ENCODE assay signal across 1 cellular context in the genomic region with DNA sequence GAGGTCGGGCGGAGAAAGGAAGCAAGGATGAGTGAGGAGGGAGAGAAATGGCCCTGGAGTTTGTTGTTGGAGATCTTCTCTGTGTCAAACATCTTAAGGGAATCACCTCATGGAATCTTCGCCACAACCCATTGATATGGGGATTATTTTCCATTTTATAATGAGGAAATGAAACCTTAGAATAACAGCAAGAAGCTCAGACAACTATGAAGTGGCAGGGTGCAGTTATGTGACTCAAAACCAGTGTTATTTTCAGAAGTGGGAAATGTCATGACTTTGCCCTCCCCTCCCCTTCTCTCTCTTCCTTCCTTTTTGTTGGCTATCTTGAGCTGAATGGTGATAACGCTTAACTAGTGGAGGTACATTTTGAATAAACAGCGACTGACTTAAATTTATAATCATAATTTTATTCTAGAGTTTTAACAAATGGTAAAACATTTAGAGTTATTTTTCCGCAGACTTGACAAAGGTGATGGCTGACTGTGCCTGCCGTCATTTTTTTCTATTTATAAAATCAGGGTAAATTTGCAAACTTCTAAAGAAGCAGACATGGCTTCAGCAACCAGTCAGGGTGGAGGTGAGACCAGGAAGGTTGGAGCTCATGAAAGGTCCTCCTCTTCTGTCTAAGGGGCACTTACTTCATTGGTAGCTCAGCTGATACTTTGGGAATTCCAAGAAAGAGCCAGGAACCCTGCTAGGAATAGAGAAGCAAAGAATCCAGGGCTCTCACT.
TF ChIP-seq lines count a peak whose summit lies in the region.

No MANE protein-coding gene starts in this region.

TF ChIP-seq in GM12878, 131 proteins besides CTCF, POLR2A, EP300 and RAD21 (continued from another document and continues in another):
- TF ChIP-seq, protein P1, sequence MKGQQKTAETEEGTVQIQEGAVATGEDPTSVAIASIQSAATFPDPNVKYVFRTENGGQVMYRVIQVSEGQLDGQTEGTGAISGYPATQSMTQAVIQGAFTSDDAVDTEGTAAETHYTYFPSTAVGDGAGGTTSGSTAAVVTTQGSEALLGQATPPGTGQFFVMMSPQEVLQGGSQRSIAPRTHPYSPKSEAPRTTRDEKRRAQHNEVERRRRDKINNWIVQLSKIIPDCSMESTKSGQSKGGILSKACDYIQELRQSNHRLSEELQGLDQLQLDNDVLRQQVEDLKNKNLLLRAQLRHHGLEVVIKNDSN (IDR thresholded peaks at IDR 0.05; ENCODE audit: borderline replicate concordance, extremely low read length, insufficient read depth, low read depth, low read length), result no peak
- no peak for TF ChIP-seq NR2C1 (IDR thresholded peaks at IDR 0.05)
- TF ChIP-seq, protein P2, sequence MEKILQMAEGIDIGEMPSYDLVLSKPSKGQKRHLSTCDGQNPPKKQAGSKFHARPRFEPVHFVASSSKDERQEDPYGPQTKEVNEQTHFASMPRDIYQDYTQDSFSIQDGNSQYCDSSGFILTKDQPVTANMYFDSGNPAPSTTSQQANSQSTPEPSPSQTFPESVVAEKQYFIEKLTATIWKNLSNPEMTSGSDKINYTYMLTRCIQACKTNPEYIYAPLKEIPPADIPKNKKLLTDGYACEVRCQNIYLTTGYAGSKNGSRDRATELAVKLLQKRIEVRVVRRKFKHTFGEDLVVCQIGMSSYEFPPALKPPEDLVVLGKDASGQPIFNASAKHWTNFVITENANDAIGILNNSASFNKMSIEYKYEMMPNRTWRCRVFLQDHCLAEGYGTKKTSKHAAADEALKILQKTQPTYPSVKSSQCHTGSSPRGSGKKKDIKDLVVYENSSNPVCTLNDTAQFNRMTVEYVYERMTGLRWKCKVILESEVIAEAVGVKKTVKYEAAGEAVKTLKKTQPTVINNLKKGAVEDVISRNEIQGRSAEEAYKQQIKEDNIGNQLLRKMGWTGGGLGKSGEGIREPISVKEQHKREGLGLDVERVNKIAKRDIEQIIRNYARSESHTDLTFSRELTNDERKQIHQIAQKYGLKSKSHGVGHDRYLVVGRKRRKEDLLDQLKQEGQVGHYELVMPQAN (conservative IDR thresholded peaks at IDR 0.05), result no peak
- TF ChIP-seq, protein P3, sequence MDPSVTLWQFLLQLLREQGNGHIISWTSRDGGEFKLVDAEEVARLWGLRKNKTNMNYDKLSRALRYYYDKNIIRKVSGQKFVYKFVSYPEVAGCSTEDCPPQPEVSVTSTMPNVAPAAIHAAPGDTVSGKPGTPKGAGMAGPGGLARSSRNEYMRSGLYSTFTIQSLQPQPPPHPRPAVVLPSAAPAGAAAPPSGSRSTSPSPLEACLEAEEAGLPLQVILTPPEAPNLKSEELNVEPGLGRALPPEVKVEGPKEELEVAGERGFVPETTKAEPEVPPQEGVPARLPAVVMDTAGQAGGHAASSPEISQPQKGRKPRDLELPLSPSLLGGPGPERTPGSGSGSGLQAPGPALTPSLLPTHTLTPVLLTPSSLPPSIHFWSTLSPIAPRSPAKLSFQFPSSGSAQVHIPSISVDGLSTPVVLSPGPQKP (IDR thresholded peaks at IDR 0.05; ENCODE audit: low read depth, low read length), result no peak
- TF ChIP-seq NRF1 (conservative IDR thresholded peaks at IDR 0.05; ENCODE audit: low read depth, low read length), result no peak
- TF ChIP-seq KLF5 (IDR thresholded peaks at IDR 0.05; ENCODE audit: partially characterized antibody), result no peak
- no peak for TF ChIP-seq EZH2 (IDR thresholded peaks at IDR 0.05; ENCODE audit: borderline replicate concordance, control insufficient read depth, low read depth, low read length)
- TF ChIP-seq LARP7 (IDR thresholded peaks at IDR 0.05), result no peak; the same call in 1 of the 2 replicates
- TF ChIP-seq ZNF217 (IDR thresholded peaks at IDR 0.05), result peak; percentile 86
- TF ChIP-seq SREBF2 (IDR thresholded peaks at IDR 0.05; ENCODE audit: low read length), result no peak
- no peak for TF ChIP-seq SIX5 (IDR thresholded peaks at IDR 0.05; ENCODE audit: low read depth, low read length, severe bottlenecking)
- no peak for TF ChIP-seq SIN3A (IDR thresholded peaks at IDR 0.05; ENCODE audit: low read depth, low read length)
- TF ChIP-seq, protein P4, sequence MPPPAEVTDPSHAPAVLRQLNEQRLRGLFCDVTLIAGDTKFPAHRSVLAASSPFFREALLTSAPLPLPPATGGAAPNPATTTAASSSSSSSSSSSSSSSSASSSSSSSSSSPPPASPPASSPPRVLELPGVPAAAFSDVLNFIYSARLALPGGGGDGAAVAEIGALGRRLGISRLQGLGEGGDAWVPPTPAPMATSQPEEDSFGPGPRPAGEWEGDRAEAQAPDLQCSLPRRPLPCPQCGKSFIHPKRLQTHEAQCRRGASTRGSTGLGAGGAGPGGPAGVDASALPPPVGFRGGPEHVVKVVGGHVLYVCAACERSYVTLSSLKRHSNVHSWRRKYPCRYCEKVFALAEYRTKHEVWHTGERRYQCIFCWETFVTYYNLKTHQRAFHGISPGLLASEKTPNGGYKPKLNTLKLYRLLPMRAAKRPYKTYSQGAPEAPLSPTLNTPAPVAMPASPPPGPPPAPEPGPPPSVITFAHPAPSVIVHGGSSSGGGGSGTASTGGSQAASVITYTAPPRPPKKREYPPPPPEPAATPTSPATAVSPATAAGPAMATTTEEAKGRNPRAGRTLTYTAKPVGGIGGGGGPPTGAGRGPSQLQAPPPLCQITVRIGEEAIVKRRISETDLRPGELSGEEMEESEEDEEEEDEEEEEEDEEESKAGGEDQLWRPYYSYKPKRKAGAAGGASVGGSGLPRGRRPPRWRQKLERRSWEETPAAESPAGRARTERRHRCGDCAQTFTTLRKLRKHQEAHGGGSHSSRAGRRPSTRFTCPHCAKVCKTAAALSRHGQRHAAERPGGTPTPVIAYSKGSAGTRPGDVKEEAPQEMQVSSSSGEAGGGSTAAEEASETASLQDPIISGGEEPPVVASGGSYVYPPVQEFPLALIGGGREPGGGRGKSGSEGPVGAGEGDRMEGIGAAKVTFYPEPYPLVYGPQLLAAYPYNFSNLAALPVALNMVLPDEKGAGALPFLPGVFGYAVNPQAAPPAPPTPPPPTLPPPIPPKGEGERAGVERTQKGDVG (CRISPR knock-in tag; IDR thresholded peaks at IDR 0.05), result no peak
- TF ChIP-seq, protein P5, sequence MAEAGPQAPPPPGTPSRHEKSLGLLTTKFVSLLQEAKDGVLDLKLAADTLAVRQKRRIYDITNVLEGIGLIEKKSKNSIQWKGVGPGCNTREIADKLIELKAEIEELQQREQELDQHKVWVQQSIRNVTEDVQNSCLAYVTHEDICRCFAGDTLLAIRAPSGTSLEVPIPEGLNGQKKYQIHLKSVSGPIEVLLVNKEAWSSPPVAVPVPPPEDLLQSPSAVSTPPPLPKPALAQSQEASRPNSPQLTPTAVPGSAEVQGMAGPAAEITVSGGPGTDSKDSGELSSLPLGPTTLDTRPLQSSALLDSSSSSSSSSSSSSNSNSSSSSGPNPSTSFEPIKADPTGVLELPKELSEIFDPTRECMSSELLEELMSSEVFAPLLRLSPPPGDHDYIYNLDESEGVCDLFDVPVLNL (IDR thresholded peaks at IDR 0.05; ENCODE audit: low read depth, low read length), result no peak
- peak; percentile 79 for TF ChIP-seq RUNX3 (IDR thresholded peaks at IDR 0.05; ENCODE audit: low read length)
- TF ChIP-seq FOS (IDR thresholded peaks at IDR 0.05; ENCODE audit: borderline replicate concordance, extremely low read depth, insufficient read length), result no peak
- peak; percentile 71; the same call in 1 of the 2 replicates for TF ChIP-seq FOXM1 (IDR thresholded peaks at IDR 0.05; ENCODE audit: low read depth, low read length)
- TF ChIP-seq, protein P6, sequence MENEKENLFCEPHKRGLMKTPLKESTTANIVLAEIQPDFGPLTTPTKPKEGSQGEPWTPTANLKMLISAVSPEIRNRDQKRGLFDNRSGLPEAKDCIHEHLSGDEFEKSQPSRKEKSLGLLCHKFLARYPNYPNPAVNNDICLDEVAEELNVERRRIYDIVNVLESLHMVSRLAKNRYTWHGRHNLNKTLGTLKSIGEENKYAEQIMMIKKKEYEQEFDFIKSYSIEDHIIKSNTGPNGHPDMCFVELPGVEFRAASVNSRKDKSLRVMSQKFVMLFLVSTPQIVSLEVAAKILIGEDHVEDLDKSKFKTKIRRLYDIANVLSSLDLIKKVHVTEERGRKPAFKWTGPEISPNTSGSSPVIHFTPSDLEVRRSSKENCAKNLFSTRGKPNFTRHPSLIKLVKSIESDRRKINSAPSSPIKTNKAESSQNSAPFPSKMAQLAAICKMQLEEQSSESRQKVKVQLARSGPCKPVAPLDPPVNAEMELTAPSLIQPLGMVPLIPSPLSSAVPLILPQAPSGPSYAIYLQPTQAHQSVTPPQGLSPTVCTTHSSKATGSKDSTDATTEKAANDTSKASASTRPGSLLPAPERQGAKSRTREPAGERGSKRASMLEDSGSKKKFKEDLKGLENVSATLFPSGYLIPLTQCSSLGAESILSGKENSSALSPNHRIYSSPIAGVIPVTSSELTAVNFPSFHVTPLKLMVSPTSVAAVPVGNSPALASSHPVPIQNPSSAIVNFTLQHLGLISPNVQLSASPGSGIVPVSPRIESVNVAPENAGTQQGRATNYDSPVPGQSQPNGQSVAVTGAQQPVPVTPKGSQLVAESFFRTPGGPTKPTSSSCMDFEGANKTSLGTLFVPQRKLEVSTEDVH (IDR thresholded peaks at IDR 0.05; ENCODE audit: low read depth, partially characterized antibody), result no peak
- no peak for TF ChIP-seq SMARCA5 (IDR thresholded peaks at IDR 0.05)
- no peak for TF ChIP-seq SREBF1 (IDR thresholded peaks at IDR 0.05; ENCODE audit: low read length)
- TF ChIP-seq BHLHE40 (IDR thresholded peaks at IDR 0.05; ENCODE audit: borderline replicate concordance in 1 of 2, low read depth in 2 of 2, low read length in 1 of 2), result peak in 1 of 2 experiments; percentile 34; a peak in 1 of 4 replicates
- TF ChIP-seq, protein P7, sequence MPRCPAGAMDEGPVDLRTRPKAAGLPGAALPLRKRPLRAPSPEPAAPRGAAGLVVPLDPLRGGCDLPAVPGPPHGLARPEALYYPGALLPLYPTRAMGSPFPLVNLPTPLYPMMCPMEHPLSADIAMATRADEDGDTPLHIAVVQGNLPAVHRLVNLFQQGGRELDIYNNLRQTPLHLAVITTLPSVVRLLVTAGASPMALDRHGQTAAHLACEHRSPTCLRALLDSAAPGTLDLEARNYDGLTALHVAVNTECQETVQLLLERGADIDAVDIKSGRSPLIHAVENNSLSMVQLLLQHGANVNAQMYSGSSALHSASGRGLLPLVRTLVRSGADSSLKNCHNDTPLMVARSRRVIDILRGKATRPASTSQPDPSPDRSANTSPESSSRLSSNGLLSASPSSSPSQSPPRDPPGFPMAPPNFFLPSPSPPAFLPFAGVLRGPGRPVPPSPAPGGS (IDR thresholded peaks at IDR 0.05; ENCODE audit: borderline replicate concordance, insufficient read depth, low read depth, low read length, poor library complexity, severe bottlenecking), result peak; percentile 22
- TF ChIP-seq, protein P8, sequence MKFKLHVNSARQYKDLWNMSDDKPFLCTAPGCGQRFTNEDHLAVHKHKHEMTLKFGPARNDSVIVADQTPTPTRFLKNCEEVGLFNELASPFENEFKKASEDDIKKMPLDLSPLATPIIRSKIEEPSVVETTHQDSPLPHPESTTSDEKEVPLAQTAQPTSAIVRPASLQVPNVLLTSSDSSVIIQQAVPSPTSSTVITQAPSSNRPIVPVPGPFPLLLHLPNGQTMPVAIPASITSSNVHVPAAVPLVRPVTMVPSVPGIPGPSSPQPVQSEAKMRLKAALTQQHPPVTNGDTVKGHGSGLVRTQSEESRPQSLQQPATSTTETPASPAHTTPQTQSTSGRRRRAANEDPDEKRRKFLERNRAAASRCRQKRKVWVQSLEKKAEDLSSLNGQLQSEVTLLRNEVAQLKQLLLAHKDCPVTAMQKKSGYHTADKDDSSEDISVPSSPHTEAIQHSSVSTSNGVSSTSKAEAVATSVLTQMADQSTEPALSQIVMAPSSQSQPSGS (IDR thresholded peaks at IDR 0.05; ENCODE audit: low read length), result no peak
- no peak for TF ChIP-seq SP1 (IDR thresholded peaks at IDR 0.05; ENCODE audit: low read depth, low read length)
- 0 out of 2 replicates have a peak, but pooled peaks have one; percentile 33 for TF ChIP-seq CREB1 (IDR thresholded peaks at IDR 0.05; ENCODE audit: low read depth)
- TF ChIP-seq EGR1 (IDR thresholded peaks at IDR 0.05; ENCODE audit: borderline replicate concordance in 1 of 2, low read depth in 2 of 2, low read length in 2 of 2), result no peak; a peak in 1 of 3 replicates
- TF ChIP-seq HCFC1 (IDR thresholded peaks at IDR 0.05; ENCODE audit: low read length), result no peak
- peak; percentile 94 for TF ChIP-seq NFIC (IDR thresholded peaks at IDR 0.05; ENCODE audit: low read depth, low read length)
- TF ChIP-seq, protein P9, sequence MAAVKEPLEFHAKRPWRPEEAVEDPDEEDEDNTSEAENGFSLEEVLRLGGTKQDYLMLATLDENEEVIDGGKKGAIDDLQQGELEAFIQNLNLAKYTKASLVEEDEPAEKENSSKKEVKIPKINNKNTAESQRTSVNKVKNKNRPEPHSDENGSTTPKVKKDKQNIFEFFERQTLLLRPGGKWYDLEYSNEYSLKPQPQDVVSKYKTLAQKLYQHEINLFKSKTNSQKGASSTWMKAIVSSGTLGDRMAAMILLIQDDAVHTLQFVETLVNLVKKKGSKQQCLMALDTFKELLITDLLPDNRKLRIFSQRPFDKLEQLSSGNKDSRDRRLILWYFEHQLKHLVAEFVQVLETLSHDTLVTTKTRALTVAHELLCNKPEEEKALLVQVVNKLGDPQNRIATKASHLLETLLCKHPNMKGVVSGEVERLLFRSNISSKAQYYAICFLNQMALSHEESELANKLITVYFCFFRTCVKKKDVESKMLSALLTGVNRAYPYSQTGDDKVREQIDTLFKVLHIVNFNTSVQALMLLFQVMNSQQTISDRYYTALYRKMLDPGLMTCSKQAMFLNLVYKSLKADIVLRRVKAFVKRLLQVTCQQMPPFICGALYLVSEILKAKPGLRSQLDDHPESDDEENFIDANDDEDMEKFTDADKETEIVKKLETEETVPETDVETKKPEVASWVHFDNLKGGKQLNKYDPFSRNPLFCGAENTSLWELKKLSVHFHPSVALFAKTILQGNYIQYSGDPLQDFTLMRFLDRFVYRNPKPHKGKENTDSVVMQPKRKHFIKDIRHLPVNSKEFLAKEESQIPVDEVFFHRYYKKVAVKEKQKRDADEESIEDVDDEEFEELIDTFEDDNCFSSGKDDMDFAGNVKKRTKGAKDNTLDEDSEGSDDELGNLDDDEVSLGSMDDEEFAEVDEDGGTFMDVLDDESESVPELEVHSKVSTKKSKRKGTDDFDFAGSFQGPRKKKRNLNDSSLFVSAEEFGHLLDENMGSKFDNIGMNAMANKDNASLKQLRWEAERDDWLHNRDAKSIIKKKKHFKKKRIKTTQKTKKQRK (IDR thresholded peaks at IDR 0.05; ENCODE audit: low read depth, low read length), result no peak
- no peak for TF ChIP-seq MYC (IDR thresholded peaks at IDR 0.05; ENCODE audit: insufficient read depth, insufficient read length, insufficient replicate concordance, low read length, severe bottlenecking)
- TF ChIP-seq BCL11A (IDR thresholded peaks at IDR 0.05; ENCODE audit: low read depth, low read length), result peak; percentile 73; the same call in 1 of the 2 replicates
- TF ChIP-seq RAD51 (IDR thresholded peaks at IDR 0.05), result no peak
- no peak for TF ChIP-seq CBX3 (IDR thresholded peaks at IDR 0.05; ENCODE audit: borderline replicate concordance, low read depth)
